Comparison of ENCODE assay signal across 17 cellular contexts in the genomic region with DNA sequence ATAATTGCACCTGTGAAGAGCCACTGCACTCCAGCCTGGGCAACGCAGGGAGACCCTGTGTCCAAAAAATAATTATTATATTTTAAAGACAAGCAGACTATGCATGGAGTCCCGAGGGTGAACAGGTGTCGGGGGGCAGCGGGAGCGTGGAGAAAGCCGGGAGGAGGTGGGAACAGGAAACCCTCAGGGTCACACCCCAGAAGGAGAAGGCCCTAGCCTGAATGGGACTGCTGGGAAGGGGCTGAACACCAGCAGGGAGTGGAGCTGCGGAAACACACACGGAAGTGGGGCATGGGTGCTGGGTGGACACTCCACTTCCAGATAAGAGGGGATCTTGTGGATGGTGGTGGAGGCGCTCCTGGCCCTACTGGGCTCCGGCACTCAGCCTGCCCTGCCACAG. TPM values are rescaled to one million over a fixed set of nuclear protein-coding genes. Genes with fewer than 3 reads are reported as not detected.
A peak's percentile ranks its signal among the peaks of the same experiment; 100 is the strongest.
DNase-seq lines count a peak whose midpoint lies in the region; ATAC-seq and TF ChIP-seq lines count a peak whose summit lies in the region.
"Had no signal": no experiment of that assay in that cellular context is flagged by ENCODE, and none has a peak within 500 bp of the region (broad histone marks: within the 10 kb centered on the region; RNA-seq: fewer than 3 reads in every experiment).

No MANE protein-coding gene starts in this region.

- no peak for TF ChIP-seq POLR2A in sigmoid colon (IDR thresholded peaks at IDR 0.05)

- no peak overlapping the region for H3K27ac ChIP-seq in sigmoid colon
- no peak overlapping the region for H3K27ac ChIP-seq in upper lobe of right lung
- H3K27ac ChIP-seq: 22Rv1, BLaER1, C4-2B had no signal

- H3K9me3 ChIP-seq in sigmoid colon (no peaks in the 10 kb centered on the region), upper lobe of right lung (no peaks in the 10 kb centered on the region)
- H3K9me3 ChIP-seq: HAP-1 had no signal

- H3K36me3 ChIP-seq in sigmoid colon (no peaks in the 10 kb centered on the region), upper lobe of right lung (no peaks in the 10 kb centered on the region)
- H3K36me3 ChIP-seq: HAP-1 had no signal

- DNase-seq in activated effector memory CD4-positive, alpha-beta T cell treated with anti-CD3 and anti-CD28 coated beads, Interleukin-2, amount 50 U/mL, for 16 hours, result peak; percentile 37
- no peak for DNase-seq in activated effector memory CD4-positive, alpha-beta T cell treated with Interleukin-2 at 50 U/mL for 16 hours
- DNase-seq in sigmoid colon (peak; percentile 33), upper lobe of right lung (peak; percentile 52), OCI-M1 (lab: John Stamatoyannopoulos, UW) (no peak)
- DNase-seq in activated naive CD4-positive, alpha-beta T cell treated with anti-CD3 and anti-CD28 coated beads, Interleukin-2, amount 50 U/mL, for 16 hours, result no peak
- DNase-seq: Caco-2; CD4-positive, CD25-positive, alpha-beta regulatory T cell; DMS153; DND-41; GOT3; HFFc6 had no signal

- H3K27me3 ChIP-seq in sigmoid colon (no peaks in the 10 kb centered on the region), upper lobe of right lung (no peaks in the 10 kb centered on the region)
- H3K27me3 ChIP-seq: BLaER1 had no signal

- intact Hi-C loops in sigmoid colon (cut with DNase I) (no loop called here), upper lobe of right lung (cut with DNase I) (no loop called here)

- TF ChIP-seq EP300 in sigmoid colon (IDR thresholded peaks at IDR 0.05), result no peak

- no peaks in the 10 kb centered on the region for H3K4me1 ChIP-seq in sigmoid colon
- no peaks in the 10 kb centered on the region for H3K4me1 ChIP-seq in upper lobe of right lung
- H3K4me1 ChIP-seq: BLaER1, Caco-2, HAP-1 had no signal

- ATAC-seq in upper lobe of right lung, result no peak
- ATAC-seq: CD8-positive, alpha-beta T cell had no signal

- H3K4me3 ChIP-seq in sigmoid colon (no peak overlapping the region), upper lobe of right lung (no peak overlapping the region)
- H3K4me3 ChIP-seq: BLaER1, HAP-1 had no signal

- WGBS in sigmoid colon, 2 donors, result 94 to 95% methylated on average over 10 of the region's 10 CpGs

- TF ChIP-seq CTCF in sigmoid colon (IDR thresholded peaks at IDR 0.05) (no peak), upper lobe of right lung (IDR thresholded peaks at IDR 0.05) (no peak)

RNA-seq across cellular contexts. Expression of a gene that starts 12.8 kb away (rescaled TPM):
- total RNA-seq in sigmoid colon (10 to 100 TPM; 13.9 to 20.1 (median 16.2) TPM), upper lobe of right lung (15.9 TPM)
- polyA plus RNA-seq in sigmoid colon, result 10 to 100 TPM; 22.8 to 43.1 (median 24.3) TPM

RNA-seq across cellular contexts. Expression of a gene that starts 24.7 kb away (rescaled TPM):
- 10 to 100 TPM; 17.2 to 31.3 (median 28.4) TPM for total RNA-seq in sigmoid colon
- polyA plus RNA-seq in sigmoid colon, result 10 to 100 TPM in 2 of 3 donors, 1 to 10 TPM in 1; 8.4 to 23.7 (median 11.8) TPM
- total RNA-seq in upper lobe of right lung, result 25.8 TPM

RNA-seq across cellular contexts. Expression of a gene that starts 24.8 kb away (rescaled TPM):
- 1,000 to 10,000 TPM; 2,027 to 2,561 (median 2,271) TPM for total RNA-seq in sigmoid colon
- 1,000 to 10,000 TPM; 2,364 to 4,020 (median 2,962) TPM for polyA plus RNA-seq in sigmoid colon
- 1,380 TPM for total RNA-seq in upper lobe of right lung

RNA-seq across cellular contexts. Expression of a gene that starts 33.1 kb away (rescaled TPM):
- total RNA-seq in sigmoid colon (10 to 100 TPM; 33.8 to 98.7 (median 75.7) TPM), upper lobe of right lung (43.9 TPM)
- 10 to 100 TPM; 54.1 to 79.3 (median 59.0) TPM for polyA plus RNA-seq in sigmoid colon

RNA-seq across cellular contexts. Expression of a gene that starts 33.1 kb away (rescaled TPM):
- total RNA-seq in sigmoid colon (10 to 100 TPM; 10.2 to 32.3 (median 15.2) TPM), upper lobe of right lung (12.0 TPM)
- 10 to 100 TPM; 17.4 to 27.1 (median 19.9) TPM for polyA plus RNA-seq in sigmoid colon

Comparison
In these comparisons a context has a peak if more than half of its experiments do, and no peak if none do; other contexts are left out.
1. DNase-seq: peak in activated effector memory CD4-positive, alpha-beta T cell treated with anti-CD3 and anti-CD28 coated beads, Interleukin-2, amount 50 U/mL, for 16 hours (single experiment), sigmoid colon (single experiment) and upper lobe of right lung (single experiment); none in activated effector memory CD4-positive, alpha-beta T cell treated with Interleukin-2 at 50 U/mL for 16 hours (single experiment), OCI-M1 (single experiment) and activated naive CD4-positive, alpha-beta T cell treated with anti-CD3 and anti-CD28 coated beads, Interleukin-2, amount 50 U/mL, for 16 hours (single experiment).